Comparison of ENCODE assay signal across 1 cellular context in genomic region chr12:110583137-110584059, GRCh38.
TF ChIP-seq lines count a peak whose summit lies in the region.

A gene with protein sequence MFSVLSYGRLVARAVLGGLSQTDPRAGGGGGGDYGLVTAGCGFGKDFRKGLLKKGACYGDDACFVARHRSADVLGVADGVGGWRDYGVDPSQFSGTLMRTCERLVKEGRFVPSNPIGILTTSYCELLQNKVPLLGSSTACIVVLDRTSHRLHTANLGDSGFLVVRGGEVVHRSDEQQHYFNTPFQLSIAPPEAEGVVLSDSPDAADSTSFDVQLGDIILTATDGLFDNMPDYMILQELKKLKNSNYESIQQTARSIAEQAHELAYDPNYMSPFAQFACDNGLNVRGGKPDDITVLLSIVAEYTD (minus strand): TSS chr12:110583318. CDS start chr12:110583031, 287 bp downstream.

TF ChIP-seq in GM12878, 131 proteins besides CTCF, POLR2A, EP300 and RAD21 (continued from another document and continues in another):
- no peak for TF ChIP-seq BCLAF1 (IDR thresholded peaks at IDR 0.05)
- no peak for TF ChIP-seq EGR1 (IDR thresholded peaks at IDR 0.05; ENCODE audit: borderline replicate concordance in 1 of 2, low read depth in 2 of 2, low read length in 2 of 2)
- TF ChIP-seq, protein P1, sequence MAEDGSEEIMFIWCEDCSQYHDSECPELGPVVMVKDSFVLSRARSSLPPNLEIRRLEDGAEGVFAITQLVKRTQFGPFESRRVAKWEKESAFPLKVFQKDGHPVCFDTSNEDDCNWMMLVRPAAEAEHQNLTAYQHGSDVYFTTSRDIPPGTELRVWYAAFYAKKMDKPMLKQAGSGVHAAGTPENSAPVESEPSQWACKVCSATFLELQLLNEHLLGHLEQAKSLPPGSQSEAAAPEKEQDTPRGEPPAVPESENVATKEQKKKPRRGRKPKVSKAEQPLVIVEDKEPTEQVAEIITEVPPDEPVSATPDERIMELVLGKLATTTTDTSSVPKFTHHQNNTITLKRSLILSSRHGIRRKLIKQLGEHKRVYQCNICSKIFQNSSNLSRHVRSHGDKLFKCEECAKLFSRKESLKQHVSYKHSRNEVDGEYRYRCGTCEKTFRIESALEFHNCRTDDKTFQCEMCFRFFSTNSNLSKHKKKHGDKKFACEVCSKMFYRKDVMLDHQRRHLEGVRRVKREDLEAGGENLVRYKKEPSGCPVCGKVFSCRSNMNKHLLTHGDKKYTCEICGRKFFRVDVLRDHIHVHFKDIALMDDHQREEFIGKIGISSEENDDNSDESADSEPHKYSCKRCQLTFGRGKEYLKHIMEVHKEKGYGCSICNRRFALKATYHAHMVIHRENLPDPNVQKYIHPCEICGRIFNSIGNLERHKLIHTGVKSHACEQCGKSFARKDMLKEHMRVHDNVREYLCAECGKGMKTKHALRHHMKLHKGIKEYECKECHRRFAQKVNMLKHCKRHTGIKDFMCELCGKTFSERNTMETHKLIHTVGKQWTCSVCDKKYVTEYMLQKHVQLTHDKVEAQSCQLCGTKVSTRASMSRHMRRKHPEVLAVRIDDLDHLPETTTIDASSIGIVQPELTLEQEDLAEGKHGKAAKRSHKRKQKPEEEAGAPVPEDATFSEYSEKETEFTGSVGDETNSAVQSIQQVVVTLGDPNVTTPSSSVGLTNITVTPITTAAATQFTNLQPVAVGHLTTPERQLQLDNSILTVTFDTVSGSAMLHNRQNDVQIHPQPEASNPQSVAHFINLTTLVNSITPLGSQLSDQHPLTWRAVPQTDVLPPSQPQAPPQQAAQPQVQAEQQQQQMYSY (CRISPR knock-in tag; IDR thresholded peaks at IDR 0.05): no peak
- TF ChIP-seq IRF3 (IDR thresholded peaks at IDR 0.05): no peak
- no peak for TF ChIP-seq PML (IDR thresholded peaks at IDR 0.05; ENCODE audit: low read length)
- TF ChIP-seq, protein P2, sequence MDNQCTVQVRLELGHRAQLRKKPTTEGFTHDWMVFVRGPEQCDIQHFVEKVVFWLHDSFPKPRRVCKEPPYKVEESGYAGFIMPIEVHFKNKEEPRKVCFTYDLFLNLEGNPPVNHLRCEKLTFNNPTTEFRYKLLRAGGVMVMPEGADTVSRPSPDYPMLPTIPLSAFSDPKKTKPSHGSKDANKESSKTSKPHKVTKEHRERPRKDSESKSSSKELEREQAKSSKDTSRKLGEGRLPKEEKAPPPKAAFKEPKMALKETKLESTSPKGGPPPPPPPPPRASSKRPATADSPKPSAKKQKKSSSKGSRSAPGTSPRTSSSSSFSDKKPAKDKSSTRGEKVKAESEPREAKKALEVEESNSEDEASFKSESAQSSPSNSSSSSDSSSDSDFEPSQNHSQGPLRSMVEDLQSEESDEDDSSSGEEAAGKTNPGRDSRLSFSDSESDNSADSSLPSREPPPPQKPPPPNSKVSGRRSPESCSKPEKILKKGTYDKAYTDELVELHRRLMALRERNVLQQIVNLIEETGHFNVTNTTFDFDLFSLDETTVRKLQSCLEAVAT (IDR thresholded peaks at IDR 0.05): no peak
- TF ChIP-seq HDGF (IDR thresholded peaks at IDR 0.05): peak; percentile 48; the same call in 1 of the 2 replicates
- no peak for TF ChIP-seq LARP7 (IDR thresholded peaks at IDR 0.05)
- peak; percentile 53; the same call in 1 of the 2 replicates for TF ChIP-seq RAD51 (IDR thresholded peaks at IDR 0.05)
- no peak; the same call in 1 of the 2 replicates for TF ChIP-seq STAT1 (conservative IDR thresholded peaks at IDR 0.05)
- peak; percentile 95 for TF ChIP-seq YY1 (IDR thresholded peaks at IDR 0.05; ENCODE audit: low read depth, low read length)
- peak; percentile 67 for TF ChIP-seq SIX5 (IDR thresholded peaks at IDR 0.05; ENCODE audit: low read depth, low read length, severe bottlenecking)
- TF ChIP-seq ZNF217 (IDR thresholded peaks at IDR 0.05): peak; percentile 7; the same call in 1 of the 2 replicates
- TF ChIP-seq, protein P3, sequence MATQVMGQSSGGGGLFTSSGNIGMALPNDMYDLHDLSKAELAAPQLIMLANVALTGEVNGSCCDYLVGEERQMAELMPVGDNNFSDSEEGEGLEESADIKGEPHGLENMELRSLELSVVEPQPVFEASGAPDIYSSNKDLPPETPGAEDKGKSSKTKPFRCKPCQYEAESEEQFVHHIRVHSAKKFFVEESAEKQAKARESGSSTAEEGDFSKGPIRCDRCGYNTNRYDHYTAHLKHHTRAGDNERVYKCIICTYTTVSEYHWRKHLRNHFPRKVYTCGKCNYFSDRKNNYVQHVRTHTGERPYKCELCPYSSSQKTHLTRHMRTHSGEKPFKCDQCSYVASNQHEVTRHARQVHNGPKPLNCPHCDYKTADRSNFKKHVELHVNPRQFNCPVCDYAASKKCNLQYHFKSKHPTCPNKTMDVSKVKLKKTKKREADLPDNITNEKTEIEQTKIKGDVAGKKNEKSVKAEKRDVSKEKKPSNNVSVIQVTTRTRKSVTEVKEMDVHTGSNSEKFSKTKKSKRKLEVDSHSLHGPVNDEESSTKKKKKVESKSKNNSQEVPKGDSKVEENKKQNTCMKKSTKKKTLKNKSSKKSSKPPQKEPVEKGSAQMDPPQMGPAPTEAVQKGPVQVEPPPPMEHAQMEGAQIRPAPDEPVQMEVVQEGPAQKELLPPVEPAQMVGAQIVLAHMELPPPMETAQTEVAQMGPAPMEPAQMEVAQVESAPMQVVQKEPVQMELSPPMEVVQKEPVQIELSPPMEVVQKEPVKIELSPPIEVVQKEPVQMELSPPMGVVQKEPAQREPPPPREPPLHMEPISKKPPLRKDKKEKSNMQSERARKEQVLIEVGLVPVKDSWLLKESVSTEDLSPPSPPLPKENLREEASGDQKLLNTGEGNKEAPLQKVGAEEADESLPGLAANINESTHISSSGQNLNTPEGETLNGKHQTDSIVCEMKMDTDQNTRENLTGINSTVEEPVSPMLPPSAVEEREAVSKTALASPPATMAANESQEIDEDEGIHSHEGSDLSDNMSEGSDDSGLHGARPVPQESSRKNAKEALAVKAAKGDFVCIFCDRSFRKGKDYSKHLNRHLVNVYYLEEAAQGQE (IDR thresholded peaks at IDR 0.05; ENCODE audit: low read depth, low read length): no peak
- TF ChIP-seq SMAD1 (IDR thresholded peaks at IDR 0.05; ENCODE audit: low read depth, partially characterized antibody): no peak
- TF ChIP-seq CBFB (IDR thresholded peaks at IDR 0.05; ENCODE audit: low read depth): no peak
- TF ChIP-seq MYB (IDR thresholded peaks at IDR 0.05; ENCODE audit: borderline replicate concordance, low read depth, low read length): no peak
- TF ChIP-seq SREBF2 (IDR thresholded peaks at IDR 0.05; ENCODE audit: low read length): no peak
- TF ChIP-seq ZNF207 (IDR thresholded peaks at IDR 0.05; ENCODE audit: borderline replicate concordance): no peak
- TF ChIP-seq SIN3A (IDR thresholded peaks at IDR 0.05; ENCODE audit: low read depth, low read length): peak; percentile 10; the same call in 1 of the 2 replicates
- no peak for TF ChIP-seq DPF2 (IDR thresholded peaks at IDR 0.05)
- TF ChIP-seq ASH2L (IDR thresholded peaks at IDR 0.05; ENCODE audit: borderline replicate concordance, low read depth): no peak
- no peak; the same call in 1 of the 2 replicates for TF ChIP-seq RB1 (IDR thresholded peaks at IDR 0.05; ENCODE audit: borderline replicate concordance)
- no peak for TF ChIP-seq NBN (IDR thresholded peaks at IDR 0.05)
- TF ChIP-seq FOS (IDR thresholded peaks at IDR 0.05; ENCODE audit: borderline replicate concordance, extremely low read depth, insufficient read length): no peak
- TF ChIP-seq CUX1 (IDR thresholded peaks at IDR 0.05; ENCODE audit: insufficient replicate concordance, low read depth, low read length): no peak
- peak; percentile 77 for TF ChIP-seq HCFC1 (IDR thresholded peaks at IDR 0.05; ENCODE audit: low read length)
- TF ChIP-seq KDM1A (IDR thresholded peaks at IDR 0.05; ENCODE audit: borderline replicate concordance): no peak
- TF ChIP-seq SKIL (IDR thresholded peaks at IDR 0.05; ENCODE audit: low read depth, poor library complexity, severe bottlenecking): no peak
- TF ChIP-seq MYC (IDR thresholded peaks at IDR 0.05; ENCODE audit: insufficient read depth, insufficient read length, insufficient replicate concordance, low read length, severe bottlenecking): no peak
- TF ChIP-seq ETV6 (conservative IDR thresholded peaks at IDR 0.05 in 1 of 2, IDR thresholded peaks at IDR 0.05 in 1 of 2; ENCODE audit: borderline replicate concordance in 1 of 2, low read depth in 1 of 2): no peak
- TF ChIP-seq IRF4 (IDR thresholded peaks at IDR 0.05; ENCODE audit: low read depth, low read length): no peak
- TF ChIP-seq SUZ12 (IDR thresholded peaks at IDR 0.05; ENCODE audit: unreplicated experiment): no peak
- no peak for TF ChIP-seq E2F4 (IDR thresholded peaks at IDR 0.05; ENCODE audit: low read depth, low read length)
- no peak for TF ChIP-seq CHD1 (IDR thresholded peaks at IDR 0.05; ENCODE audit: low read depth, low read length)
- TF ChIP-seq TBL1XR1 (IDR thresholded peaks at IDR 0.05; ENCODE audit: low read depth, low read length): no peak
- 0 out of 2 replicates have a peak, but pooled peaks have one; percentile 36 for TF ChIP-seq ATF7 (IDR thresholded peaks at IDR 0.05; ENCODE audit: low read depth)
